In genomic region chr16:50967827-50968612, GRCh38 we compare ENCODE assay signal across 22 cellular contexts.
DNase-seq lines count a peak whose midpoint lies in the region; ATAC-seq and TF ChIP-seq lines count a peak whose summit lies in the region.
"Had no signal": no experiment of that assay in that cellular context is flagged by ENCODE, and none has a peak within 500 bp of the region (broad histone marks: within the 10 kb centered on the region; RNA-seq: fewer than 3 reads in every experiment).

No MANE protein-coding gene starts in this region.

- TF ChIP-seq EP300 in Ishikawa (IDR thresholded peaks at IDR 0.05; ENCODE audit: borderline replicate concordance), result peak; percentile 31; the same call in 1 of the 2 replicates

- TF ChIP-seq CTCF in GM13977 (IDR thresholded peaks at IDR 0.05; ENCODE audit: extremely low read depth, insufficient read depth, missing control alignments) (no peak), RWPE1 (conservative IDR thresholded peaks at IDR 0.05; ENCODE audit: low read depth) (no peak)

- ATAC-seq in GM19455 (IDR thresholded peaks at IDR 0.05; ENCODE audit: unreplicated experiment) (peak; percentile 55), HG02884 (IDR thresholded peaks at IDR 0.05; ENCODE audit: unreplicated experiment) (peak; percentile 74), HG03457 (IDR thresholded peaks at IDR 0.05; ENCODE audit: unreplicated experiment) (no peak), HG02840 (IDR thresholded peaks at IDR 0.05; ENCODE audit: low FRiP score, unreplicated experiment) (no peak)
- ATAC-seq: activated CD4-positive, CD25-positive, alpha-beta regulatory T cell treated with anti-CD3 and anti-CD28 coated beads, Interleukin-2, amount 50 U/mL, for 24 hours; activated T-cell treated with anti-CD3 and anti-CD28 coated beads, Interleukin-2, amount 50 U/mL, for 72 hours; SK-N-SH treated with all-trans-retinoic acid at 6 μM for 48 hours had no signal

- POLR2A ChIA-PET in RWPE1 (lab: Yijun Ruan, JAX; ENCODE audit: low non-redundant PET), result no interaction called here

- TF ChIP-seq RAD21 in Ishikawa (IDR thresholded peaks at IDR 0.05; ENCODE audit: low read depth), result peak; percentile 1; the same call in 1 of the 2 replicates

- in situ Hi-C loops in GM13977 (cut with MboI; ENCODE audit: low pct_unique_long_range_greater_than_20kb, low sequenced_read_pairs, unreplicated experiment), result no loop called here

- H3K27ac ChIP-seq in RWPE1, result no peak overlapping the region
- H3K27ac ChIP-seq: right atrium auricular region, suprapubic skin had no signal

- peak; percentile 38 for DNase-seq in GM13977 (ENCODE audit: low spot score)
- no peak for DNase-seq in RWPE1 (ENCODE audit: low spot score)
- DNase-seq in H4 (ENCODE audit: low spot score), result no peak
- DNase-seq: activated CD8-positive, alpha-beta memory T cell treated with anti-CD3 and anti-CD28 coated beads for 24 hours; activated naive CD8-positive, alpha-beta T cell treated with anti-CD3 and anti-CD28 coated beads, Interleukin-2, amount 10 ng/mL, durations not matched to agents 7 days and 5 days; activated T-cell treated with anti-CD3 and anti-CD28 coated beads, Interleukin-2, amount 50 U/mL, for 72 hours; C1 segment of cervical spinal cord; islet precursor cell; Karpas-422; NCI-H1048; NCI-H2029; NCI-H446; NK-92 treated with Interleukin-12 subunit alpha and Interleukin-12 subunit beta, amount 100 ng/mL, for 24 hours had no signal

- CTCF ChIA-PET in RWPE1 (lab: Yijun Ruan, JAX), result no interaction called here

TF ChIP-seq in Ishikawa, 13 proteins besides CTCF, POLR2A, EP300 and RAD21:
- TF ChIP-seq CREB1 (IDR thresholded peaks at IDR 0.05; ENCODE audit: low read depth) (no peak), NFIC (IDR thresholded peaks at IDR 0.05) (peak; percentile 69), FOXM1 (IDR thresholded peaks at IDR 0.05; ENCODE audit: borderline replicate concordance, low read depth) (no peak), REST (IDR thresholded peaks at IDR 0.05; ENCODE audit: low read depth) (no peak), USF1 (IDR thresholded peaks at IDR 0.05) (no peak), EGR1 (IDR thresholded peaks at IDR 0.05) (no peak), TCF12 (IDR thresholded peaks at IDR 0.05; ENCODE audit: low read depth) (0 out of 2 replicates have a peak, but pooled peaks have one; percentile 39), TAF1 (IDR thresholded peaks at IDR 0.05; ENCODE audit: low read depth) (no peak), CEBPB (IDR thresholded peaks at IDR 0.05) (no peak), ZBTB7A (IDR thresholded peaks at IDR 0.05; ENCODE audit: low read depth) (no peak), YY1 (IDR thresholded peaks at IDR 0.05; ENCODE audit: low read depth) (no peak), TEAD4 (IDR thresholded peaks at IDR 0.05) (peak; percentile 81)
- TF ChIP-seq, protein P1, sequence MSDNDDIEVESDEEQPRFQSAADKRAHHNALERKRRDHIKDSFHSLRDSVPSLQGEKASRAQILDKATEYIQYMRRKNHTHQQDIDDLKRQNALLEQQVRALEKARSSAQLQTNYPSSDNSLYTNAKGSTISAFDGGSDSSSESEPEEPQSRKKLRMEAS (IDR thresholded peaks at IDR 0.05), result peak; percentile 30; the same call in 1 of the 2 replicates

Comparison
In these comparisons a context has a peak if more than half of its experiments do, and no peak if none do; other contexts are left out.
1. ATAC-seq: peak in GM19455 (single experiment) and HG02884 (single experiment); none in HG03457 (single experiment) and HG02840 (single experiment).